In the genomic region with DNA sequence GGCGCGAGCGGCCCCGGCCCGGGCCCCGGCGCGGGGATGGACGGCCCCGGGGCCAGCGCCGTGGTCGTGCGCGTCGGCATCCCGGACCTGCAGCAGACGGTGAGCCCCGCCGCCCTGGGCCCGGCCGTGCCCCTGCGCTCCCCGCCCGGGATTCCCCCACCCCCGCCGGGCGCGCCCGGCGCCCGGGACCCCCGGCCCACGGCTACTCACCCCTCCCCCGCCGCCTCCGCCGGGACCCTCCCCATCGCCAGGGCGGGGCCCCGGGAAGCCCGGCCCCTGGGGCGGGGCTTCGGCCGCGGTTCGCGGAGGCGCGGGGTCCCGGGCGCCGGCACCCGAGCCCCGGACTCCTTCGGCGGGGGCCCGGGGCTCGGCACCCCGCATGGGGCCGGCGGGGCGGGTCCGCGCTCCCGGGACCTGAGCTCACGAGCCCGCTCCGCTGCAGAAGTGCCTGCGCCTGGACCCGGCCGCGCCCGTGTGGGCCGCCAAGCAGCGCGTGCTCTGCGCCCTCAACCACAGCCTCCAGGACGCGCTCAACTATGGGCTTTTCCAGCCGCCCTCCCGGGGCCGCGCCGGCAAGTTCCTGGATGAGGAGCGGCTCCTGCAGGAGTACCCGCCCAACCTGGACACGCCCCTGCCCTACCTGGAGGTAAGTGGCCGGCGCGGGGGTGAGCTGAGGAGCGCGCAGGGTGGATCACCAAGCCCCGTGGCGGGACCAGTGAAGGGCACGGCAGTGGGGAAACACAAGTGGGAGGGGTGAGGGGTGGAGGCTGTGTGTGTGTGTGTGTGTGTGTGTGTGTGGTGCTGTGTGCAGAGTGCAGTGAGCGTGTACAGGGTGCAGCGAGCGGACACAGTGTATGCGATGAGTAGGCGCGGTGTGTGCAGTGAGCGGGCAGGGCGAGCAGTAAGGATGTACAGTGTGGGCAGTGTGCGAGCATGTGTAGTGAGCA, we compare ENCODE assay signal across 8 cellular contexts. TPM values are rescaled to one million over a fixed set of nuclear protein-coding genes. Genes with fewer than 3 reads are reported as not detected.
DNase-seq lines count a peak whose midpoint lies in the region; ATAC-seq and TF ChIP-seq lines count a peak whose summit lies in the region.

No MANE protein-coding gene starts in this region.

- H3K27ac ChIP-seq in colonic mucosa: no peak overlapping the region

- no peaks in the 10 kb centered on the region for H3K36me3 ChIP-seq in colonic mucosa

- peaks cover 19% of the 10 kb centered on the region for H3K27me3 ChIP-seq in colonic mucosa

- no peaks in the 10 kb centered on the region for H3K9me3 ChIP-seq in colonic mucosa

- peak; percentile 34 for DNase-seq in activated T-cell treated with anti-CD3 and anti-CD28 coated beads, Interleukin-2, amount 50 U/mL, for 1 hour
- no peak for DNase-seq in activated T-cell treated with anti-CD3 and anti-CD28 coated beads for 4 hours
- peak; percentile 68 for DNase-seq in NCI-H748 treated with DMSO at 0.1 percent for 48 hours (lab: John Stamatoyannopoulos, UW)
- DNase-seq in colonic mucosa: peak; percentile 84
- peak; percentile 85 for DNase-seq in mesenteric fat pad (ENCODE audit: low spot score)
- peak; percentile 69 for DNase-seq in ureter (ENCODE audit: low spot score)
- DNase-seq in hepatic stellate cell (ENCODE audit: low spot score): no peak

- no peak for ATAC-seq in HG02970 (IDR thresholded peaks at IDR 0.05; ENCODE audit: low FRiP score, unreplicated experiment)

- no peaks in the 10 kb centered on the region for H3K4me1 ChIP-seq in colonic mucosa

- TF ChIP-seq CTCF in colonic mucosa (IDR thresholded peaks at IDR 0.05): no peak

- intact Hi-C loops in colonic mucosa (cut with DNase I): no loop called here

- peak overlapping the region; percentile 27 for H3K4me3 ChIP-seq in colonic mucosa

- peak overlapping the region in 1 of 2 donors; percentile 43 for H3K9ac ChIP-seq in colonic mucosa (ENCODE audit: low read depth in 2 of 2, low read length in 2 of 2)

RNA-seq across cellular contexts. Expression of a gene that starts 2.3 kb away (rescaled TPM):
- total RNA-seq in colonic mucosa (1 to 10 TPM; 3.6 to 4.3 TPM), mesenteric fat pad (95.7 TPM), ureter (37.1 TPM)

RNA-seq across cellular contexts. Expression of a gene that starts 46.9 kb away (rescaled TPM):
- 10 to 100 TPM; 40.6 to 61.0 TPM for total RNA-seq in colonic mucosa
- total RNA-seq in mesenteric fat pad: 50.4 TPM
- total RNA-seq in ureter: 61.9 TPM

Comparison
In these comparisons a context has a peak if more than half of its experiments do, and no peak if none do; other contexts are left out.
1. DNase-seq: peak in activated T-cell treated with anti-CD3 and anti-CD28 coated beads, Interleukin-2, amount 50 U/mL, for 1 hour (single experiment), NCI-H748 treated with DMSO at 0.1 percent for 48 hours (single experiment), colonic mucosa (single experiment), mesenteric fat pad (single experiment) and ureter (single experiment); none in activated T-cell treated with anti-CD3 and anti-CD28 coated beads for 4 hours (single experiment) and hepatic stellate cell (single experiment).